Comparison of ENCODE assay signal across 16 cellular contexts in the genomic region with DNA sequence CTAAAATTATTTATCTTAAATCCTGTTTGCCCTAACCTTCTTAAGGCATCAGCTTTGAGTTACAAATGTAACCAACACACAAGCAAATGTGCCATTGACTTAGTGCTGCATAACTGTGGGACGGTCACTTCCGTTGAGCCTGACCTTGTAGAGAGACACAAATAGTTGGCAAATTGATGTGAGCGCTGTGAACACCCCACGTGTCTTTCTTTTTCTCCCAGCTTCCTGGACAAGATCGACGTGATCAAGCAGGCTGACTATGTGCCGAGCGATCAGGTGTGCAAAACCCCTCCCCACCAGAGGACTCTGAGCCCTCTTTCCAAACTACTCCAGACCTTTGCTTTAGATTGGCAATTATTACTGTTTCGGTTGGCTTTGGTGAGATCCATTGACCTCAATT. TPM values are rescaled to one million over a fixed set of nuclear protein-coding genes. Genes with fewer than 3 reads are reported as not detected.
DNase-seq lines count a peak whose midpoint lies in the region; ATAC-seq and TF ChIP-seq lines count a peak whose summit lies in the region.
"Had no signal": no experiment of that assay in that cellular context is flagged by ENCODE, and none has a peak within 500 bp of the region (broad histone marks: within the 10 kb centered on the region; RNA-seq: fewer than 3 reads in every experiment).

No MANE protein-coding gene starts in this region.

- H3K36me3 Mint-ChIP-seq in brain: peaks cover 86% of the 10 kb centered on the region
- H3K36me3 Mint-ChIP-seq in neural crest cell (ENCODE audit: low read depth): peaks cover 56% of the 10 kb centered on the region
- H3K36me3 Mint-ChIP-seq in activated CD4-positive, alpha-beta memory T cell treated with anti-CD3 and anti-CD28 coated beads, Interleukin-2, amount 10 ng/mL, durations not matched to agents 7 days and 5 days (ENCODE audit: low read depth): peaks cover 82% of the 10 kb centered on the region

- peak overlapping the region in 4 of 5 experiments; percentile 57 to 82 (median 74) for H3K27ac Mint-ChIP-seq in brain
- peak overlapping the region; percentile 27 for H3K27ac Mint-ChIP-seq in neural crest cell (ENCODE audit: unreplicated experiment)
- no peak overlapping the region for H3K27ac Mint-ChIP-seq in activated CD4-positive, alpha-beta memory T cell treated with anti-CD3 and anti-CD28 coated beads, Interleukin-2, amount 10 ng/mL, durations not matched to agents 7 days and 5 days

- H3K4me1 Mint-ChIP-seq in brain (peaks cover 55% of the 10 kb centered on the region), neural crest cell (peaks cover 43% of the 10 kb centered on the region)
- peaks cover 62% of the 10 kb centered on the region for H3K4me1 Mint-ChIP-seq in activated CD4-positive, alpha-beta memory T cell treated with anti-CD3 and anti-CD28 coated beads, Interleukin-2, amount 10 ng/mL, durations not matched to agents 7 days and 5 days

- POLR2A ChIA-PET in activated CD4-positive, alpha-beta memory T cell treated with anti-CD3 and anti-CD28 coated beads, Interleukin-2, amount 10 ng/mL, durations not matched to agents 7 days and 5 days (lab: Charles Lee): no interaction called here

- TF ChIP-seq CTCF in cardiac muscle cell (IDR thresholded peaks at IDR 0.05; ENCODE audit: low read depth, low read length): no peak
- TF ChIP-seq CTCF in brain (conservative IDR thresholded peaks at IDR 0.05): no peak
- TF ChIP-seq CTCF in neural crest cell (conservative IDR thresholded peaks at IDR 0.05): no peak
- no peak for TF ChIP-seq CTCF in upper lobe of right lung (IDR thresholded peaks at IDR 0.05)

- H3K4me3 ChIP-seq in cardiac muscle cell: no peak overlapping the region
- H3K4me3 ChIP-seq in upper lobe of right lung: no peak overlapping the region

- H3K9me3 Mint-ChIP-seq in brain (no peaks in the 10 kb centered on the region), neural crest cell (no peaks in the 10 kb centered on the region)
- H3K9me3 Mint-ChIP-seq in activated CD4-positive, alpha-beta memory T cell treated with anti-CD3 and anti-CD28 coated beads, Interleukin-2, amount 10 ng/mL, durations not matched to agents 7 days and 5 days: no peaks in the 10 kb centered on the region

- intact Hi-C loops in cardiac septum (cut with DNase I): loop anchor here (5.0 kb wide), 1 partner anchor 73 kb away; the partner anchor contains the start of gene NELFCD
- intact Hi-C loops in upper lobe of right lung (cut with DNase I): no loop called here

- CTCF ChIA-PET in activated CD4-positive, alpha-beta memory T cell treated with anti-CD3 and anti-CD28 coated beads, Interleukin-2, amount 10 ng/mL, durations not matched to agents 7 days and 5 days (lab: Charles Lee): no interaction called here

- DNase-seq in cardiac muscle cell (ENCODE audit: low read depth in 1 of 2, low spot score in 1 of 2): no peak
- no peak for DNase-seq in cardiac septum (ENCODE audit: low spot score)
- DNase-seq in neural crest cell (ENCODE audit: low read depth, low spot score): no peak
- no peak for DNase-seq in upper lobe of right lung
- no peak for DNase-seq in NCI-H1048 (lab: John Stamatoyannopoulos, UW)
- no peak for DNase-seq in activated CD4-positive, alpha-beta memory T cell treated with anti-CD3 and anti-CD28 coated beads, Interleukin-2, amount 10 ng/mL, durations not matched to agents 7 days and 5 days
- DNase-seq in cerebellar nuclear complex (lab: John Stamatoyannopoulos, UW): no peak
- DNase-seq: activated CD4-positive, alpha-beta T cell treated with anti-CD3 and anti-CD28 coated beads for 36 hours; activated T-cell treated with anti-CD3 and anti-CD28 coated beads, Interleukin-2, amount 50 U/mL, for 1 hour; aorta; DMS153; effector CD4-positive, alpha-beta T cell; foreskin fibroblast; NCI-H1417 treated with DMSO at 0.1 percent for 48 hours; PC-3 had no signal

- H3K27me3 Mint-ChIP-seq in brain (no peaks in the 10 kb centered on the region), neural crest cell (ENCODE audit: low read depth) (no peaks in the 10 kb centered on the region)
- H3K27me3 Mint-ChIP-seq in activated CD4-positive, alpha-beta memory T cell treated with anti-CD3 and anti-CD28 coated beads, Interleukin-2, amount 10 ng/mL, durations not matched to agents 7 days and 5 days: no peaks in the 10 kb centered on the region
- H3K27me3 Mint-ChIP-seq: activated CD4-positive, alpha-beta T cell treated with anti-CD3 and anti-CD28 coated beads for 36 hours had no signal

- H3K36me3 ChIP-seq in cardiac muscle cell: peaks cover 72% of the 10 kb centered on the region
- peaks cover 65% of the 10 kb centered on the region for H3K36me3 ChIP-seq in upper lobe of right lung

- peaks cover 25% of the 10 kb centered on the region for H3K4me1 ChIP-seq in cardiac muscle cell (ENCODE audit: low read depth)
- H3K4me1 ChIP-seq in upper lobe of right lung: peaks cover 30% of the 10 kb centered on the region

- H3K27me3 ChIP-seq in cardiac muscle cell: no peaks in the 10 kb centered on the region
- no peaks in the 10 kb centered on the region for H3K27me3 ChIP-seq in upper lobe of right lung

- no peak overlapping the region for H3K4me3 Mint-ChIP-seq in brain
- no peak overlapping the region for H3K4me3 Mint-ChIP-seq in neural crest cell
- no peak overlapping the region for H3K4me3 Mint-ChIP-seq in activated CD4-positive, alpha-beta memory T cell treated with anti-CD3 and anti-CD28 coated beads, Interleukin-2, amount 10 ng/mL, durations not matched to agents 7 days and 5 days
- H3K4me3 Mint-ChIP-seq: activated CD4-positive, alpha-beta T cell treated with anti-CD3 and anti-CD28 coated beads for 36 hours had no signal

- ATAC-seq in upper lobe of right lung: no peak
- ATAC-seq: activated CD4-positive, alpha-beta T cell treated with anti-CD3 and anti-CD28 coated beads for 36 hours; PC-3 had no signal

- no peaks in the 10 kb centered on the region for H3K9me3 ChIP-seq in cardiac muscle cell (ENCODE audit: low read depth)
- no peaks in the 10 kb centered on the region for H3K9me3 ChIP-seq in upper lobe of right lung

- peak overlapping the region; percentile 92 for H3K27ac ChIP-seq in cardiac muscle cell
- peak overlapping the region; percentile 83 for H3K27ac ChIP-seq in upper lobe of right lung

RNA-seq across cellular contexts. Expression of gene GNAS, which starts 56.4 kb away (rescaled TPM):
- 1,319 and 1,641 TPM in 2 replicates for total RNA-seq in cardiac muscle cell
- 2,522 and 2,744 TPM in 2 replicates for polyA plus RNA-seq in cardiac muscle cell
- total RNA-seq in cardiac septum: 1,579 TPM
- 3,328 TPM for polyA plus RNA-seq in brain (ENCODE audit: insufficient read depth, low read depth, low replicate concordance)
- 1,339 and 1,425 TPM in 2 replicates for total RNA-seq in neural crest cell
- 746 TPM for total RNA-seq in upper lobe of right lung
- total RNA-seq in activated CD4-positive, alpha-beta memory T cell treated with anti-CD3 and anti-CD28 coated beads, Interleukin-2, amount 10 ng/mL, durations not matched to agents 7 days and 5 days: 100 to 1,000 TPM; 790 to 809 TPM

RNA-seq across cellular contexts. Expression of gene GNAS-AS1, which starts 58.2 kb away (rescaled TPM):
- total RNA-seq in cardiac muscle cell: 1.3 and 1.8 TPM in 2 replicates
- polyA plus RNA-seq in cardiac muscle cell: 1.3 and 1.4 TPM in 2 replicates
- 0.75 TPM for total RNA-seq in cardiac septum
- polyA plus RNA-seq in brain (ENCODE audit: insufficient read depth, low read depth, low replicate concordance): not detected
- 3.8 and 6.3 TPM in 2 replicates for total RNA-seq in neural crest cell
- 1.1 TPM for total RNA-seq in upper lobe of right lung
- 1 to 10 TPM in 1 of 2 experiments, under 1 TPM in 1; 0.65 to 1.0 TPM for total RNA-seq in activated CD4-positive, alpha-beta memory T cell treated with anti-CD3 and anti-CD28 coated beads, Interleukin-2, amount 10 ng/mL, durations not matched to agents 7 days and 5 days
